Comparison of ENCODE assay signal across 32 cellular contexts in the genomic region with DNA sequence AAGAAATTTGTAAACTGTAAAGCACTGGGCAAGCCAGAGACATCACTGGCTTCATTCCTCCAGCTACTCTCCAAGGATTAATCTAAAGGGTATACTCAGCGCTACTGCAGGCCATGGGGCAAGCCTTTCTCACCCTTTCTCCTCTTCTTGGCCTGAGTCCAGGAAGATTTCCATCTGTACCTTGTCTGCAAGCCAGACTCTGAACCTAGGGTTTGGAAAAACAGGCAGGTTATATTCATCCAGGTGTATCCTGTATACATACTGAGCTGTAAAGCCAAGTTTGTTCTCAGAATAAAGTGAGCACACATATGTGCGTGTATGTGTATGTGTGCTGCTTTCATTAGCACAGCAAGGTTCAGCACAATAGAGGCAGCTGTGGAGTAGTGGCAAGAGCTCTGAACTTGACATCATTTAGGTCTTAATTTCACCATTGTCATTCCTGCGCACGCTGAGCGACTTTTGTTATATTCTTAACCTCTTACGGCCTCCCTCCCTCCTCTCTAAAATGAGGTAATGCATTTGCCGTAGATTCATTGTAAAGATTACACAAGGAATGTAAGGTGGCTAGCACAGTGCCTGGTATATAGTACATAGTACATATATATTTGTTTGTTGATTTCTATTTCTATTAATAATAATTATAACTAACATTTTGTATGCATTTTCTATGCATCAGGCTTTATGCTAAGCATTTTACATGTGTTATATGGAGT.
"Had no signal": no experiment of that assay in that cellular context is flagged by ENCODE, and none has a peak within 500 bp of the region (broad histone marks: within the 10 kb centered on the region; RNA-seq: fewer than 3 reads in every experiment).

No MANE protein-coding gene starts in this region.

- H3K36me3 ChIP-seq: breast epithelium, lower lobe of right lung, neutrophil, ovary, stomach, thyroid gland, upper lobe of right lung had no signal

- H3K9me3 ChIP-seq: breast epithelium, neutrophil, ovary, thyroid gland had no signal

- H3K27me3 ChIP-seq: breast epithelium, dorsolateral prefrontal cortex, neutrophil, ovary, stomach, thyroid gland, upper lobe of right lung had no signal

- ATAC-seq: activated CD8-positive, alpha-beta T cell treated with anti-CD3 and anti-CD28 coated beads for 36 hours; activated naive CD8-positive, alpha-beta T cell treated with anti-CD3 and anti-CD28 coated beads, Interleukin-2, amount 50 U/mL, for 24 hours; activated T-cell treated with anti-CD3 and anti-CD28 coated beads, Interleukin-2, amount 50 U/mL, for 4 hours; activated T-helper 17 cell treated with anti-CD3 and anti-CD28 coated beads, Interleukin-2, amount 50 U/mL, for 72 hours; left lobe of liver; lower lobe of right lung; psoas muscle; stimulated activated naive B cell treated with anti-CD40 and anti-IgM and Interleukin-4, amounts not matched to agents 10 μg/mL and 1 μg/mL and 100 μg/mL, for 72 hours; T-helper 17 cell; upper lobe of right lung had no signal

- DNase-seq: activated CD4-positive, alpha-beta T cell treated with anti-CD3 and anti-CD28 coated beads for 1 hour; activated CD4-positive, alpha-beta T cell treated with anti-CD3 and anti-CD28 coated beads, Interleukin-2, amount 10 ng/mL, durations not matched to agents 7 days and 5 days; activated CD8-positive, alpha-beta T cell treated with anti-CD3 and anti-CD28 coated beads for 36 hours; activated gamma-delta T cell treated with Interleukin-2 at 50 U/mL for 16 hours; activated naive CD4-positive, alpha-beta T cell treated with anti-CD3 and anti-CD28 coated beads, Interleukin-2, amount 50 U/mL, for 16 hours; activated naive CD8-positive, alpha-beta T cell treated with anti-CD3 and anti-CD28 coated beads, Interleukin-2, amount 50 U/mL, for 24 hours; activated T-cell treated with anti-CD3 and anti-CD28 coated beads, Interleukin-2, amount 50 U/mL, for 4 hours; amygdala; central memory CD4-positive, alpha-beta T cell; dorsolateral prefrontal cortex; effector memory CD4-positive, alpha-beta T cell; foreskin fibroblast; head of caudate nucleus; lower lobe of right lung; mesendoderm; nephron progenitor cell; ovary; psoas muscle; stimulated activated CD4-positive, alpha-beta T cell treated with anti-CD3 and anti-CD28 coated beads, Interleukin-15, amount 100 ng/mL, for 24 hours; stimulated activated CD4-positive, alpha-beta T cell treated with anti-CD3 and anti-CD28 coated beads, Interleukin-2, amount 100 ng/mL, for 24 hours; stimulated activated naive B cell treated with anti-CD40 and anti-IgM and Interleukin-4, amounts not matched to agents 10 μg/mL and 1 μg/mL and 100 μg/mL, for 72 hours; stomach; SW 1271; T-helper 17 cell; T1000; thyroid gland; upper lobe of right lung had no signal

- H3K27ac ChIP-seq: breast epithelium, dorsolateral prefrontal cortex, lower lobe of right lung, neutrophil, ovary, psoas muscle, stomach, thyroid gland, upper lobe of right lung had no signal

- FAIRE-seq: colon had no signal

- H3K4me1 ChIP-seq: breast epithelium, lower lobe of right lung, thyroid gland, upper lobe of right lung had no signal

- H3K4me3 ChIP-seq: breast epithelium, dorsolateral prefrontal cortex, lower lobe of right lung, ovary, psoas muscle, stomach, thyroid gland, upper lobe of right lung had no signal
